Comparison of ENCODE assay signal across 23 cellular contexts in the genomic region with DNA sequence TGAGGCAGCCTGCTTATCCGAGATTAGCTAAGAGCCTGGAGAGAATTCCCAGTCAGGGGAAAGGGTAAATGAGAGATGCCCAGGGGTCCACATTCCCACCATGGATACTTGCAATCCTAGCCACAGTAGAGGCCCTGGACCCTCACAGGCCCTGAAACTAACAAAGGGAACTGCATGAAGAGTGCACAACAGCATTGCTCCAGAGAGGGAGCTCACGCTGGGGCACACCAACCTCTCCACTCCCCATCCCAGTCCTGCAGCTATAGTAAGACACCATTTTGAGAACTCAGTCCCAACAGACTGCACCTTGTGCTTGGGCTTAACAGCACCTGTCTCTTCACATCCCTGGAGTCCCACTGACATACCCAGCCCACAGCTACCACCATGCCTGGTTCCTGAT.
"Had no signal": no experiment of that assay in that cellular context is flagged by ENCODE, and none has a peak within 500 bp of the region (broad histone marks: within the 10 kb centered on the region; RNA-seq: fewer than 3 reads in every experiment).

No MANE protein-coding gene starts in this region.

- DNase-seq: activated naive CD4-positive, alpha-beta T cell; activated naive CD8-positive, alpha-beta T cell treated with anti-CD3 and anti-CD28 coated beads, Interleukin-2, amount 50 U/mL, for 24 hours; activated T-cell treated with anti-CD3 and anti-CD28 coated beads, Interleukin-2, amount 50 U/mL, for 4 hours; cerebellar nuclear complex; cortex of kidney; head of caudate nucleus; hypothalamus; kidney; naive thymus-derived CD8-positive, alpha-beta T cell; ovary; stimulated activated CD4-positive, alpha-beta T cell treated with anti-CD3 and anti-CD28 coated beads, Interleukin-4, amount 100 ng/mL, for 24 hours; stimulated activated naive CD4-positive, alpha-beta T cell treated with Interleukin-2 at 50 U/mL for 16 hours; substantia nigra; T-cell; tibial artery had no signal

- H3K36me3 ChIP-seq: gastroesophageal sphincter, ovary, prostate gland, right atrium auricular region, tibial artery had no signal

- H3K27me3 Mint-ChIP-seq: activated naive CD8-positive, alpha-beta T cell treated with anti-CD3 and anti-CD28 coated beads, Interleukin-2, amount 50 U/mL, for 24 hours; naive thymus-derived CD8-positive, alpha-beta T cell; T-cell had no signal

- H3K27ac ChIP-seq: epithelial cell of prostate, gastroesophageal sphincter, ovary, prostate gland, right atrium auricular region, tibial artery had no signal

- H3K9me3 ChIP-seq: ovary, prostate gland had no signal

- H3K4me3 ChIP-seq: gastroesophageal sphincter, lung, ovary, prostate gland, right atrium auricular region, tibial artery had no signal

- H3K27ac Mint-ChIP-seq: activated naive CD8-positive, alpha-beta T cell treated with anti-CD3 and anti-CD28 coated beads, Interleukin-2, amount 50 U/mL, for 24 hours; activated T-helper 2 cell treated with anti-CD3 and anti-CD28 coated beads, Interferon-gamma antibody, Interleukin-2, Interleukin-4, amounts not matched to agents 10 μg/mL and 5 μg/mL and 100 μg/mL, durations not matched to agents 14 hours and 24 hours and 36 hours; naive thymus-derived CD8-positive, alpha-beta T cell; T-cell; T-helper 2 cell treated with Interferon-gamma antibody and Interleukin-4, amounts not matched to agents 5 μg/mL and 100 μg/mL, for 36 hours had no signal

- H3K4me3 Mint-ChIP-seq: activated naive CD8-positive, alpha-beta T cell treated with anti-CD3 and anti-CD28 coated beads, Interleukin-2, amount 50 U/mL, for 24 hours; activated T-cell treated with anti-CD3 and anti-CD28 coated beads, Interleukin-2, amount 50 U/mL, for 4 hours; naive thymus-derived CD8-positive, alpha-beta T cell; T-cell; T-helper 2 cell treated with Interferon-gamma antibody and Interleukin-4, amounts not matched to agents 5 μg/mL and 100 μg/mL, for 36 hours had no signal

- ATAC-seq: activated naive CD8-positive, alpha-beta T cell treated with anti-CD3 and anti-CD28 coated beads, Interleukin-2, amount 50 U/mL, for 24 hours; activated T-cell treated with anti-CD3 and anti-CD28 coated beads, Interleukin-2, amount 50 U/mL, for 4 hours; gastroesophageal sphincter; left lobe of liver; naive thymus-derived CD8-positive, alpha-beta T cell; T-cell had no signal

- H3K27me3 ChIP-seq: gastroesophageal sphincter, ovary, right atrium auricular region, tibial artery had no signal
